1 cellular context compared by ENCODE assay signal in genomic region chr6:43951756-43952675, GRCh38.
A peak's percentile ranks its signal among the peaks of the same experiment; 100 is the strongest.
TF ChIP-seq lines count a peak whose summit lies in the region.

No MANE protein-coding gene starts in this region.

TF ChIP-seq in K562, 482 proteins besides CTCF, POLR2A, EP300 and RAD21 (continues in another document):
- TF ChIP-seq MEF2D (tag; conservative IDR thresholded peaks at IDR 0.05; ENCODE audit: low read depth) = peak; percentile 46; the same call in 1 of the 2 replicates
- TF ChIP-seq BRD9 (IDR thresholded peaks at IDR 0.05; ENCODE audit: low read depth, partially characterized antibody) = no peak
- 0 out of 2 replicates have a peak, but pooled peaks have one; percentile 9 for TF ChIP-seq RHOXF2B (CRISPR knock-in tag; conservative IDR thresholded peaks at IDR 0.05)
- 0 out of 2 replicates have a peak, but pooled peaks have one; percentile 6 for TF ChIP-seq GABPB1 (CRISPR knock-in tag; IDR thresholded peaks at IDR 0.05)
- TF ChIP-seq ZNF24 (IDR thresholded peaks at IDR 0.05) = peak; percentile 93
- TF ChIP-seq EGR1 (conservative IDR thresholded peaks at IDR 0.05) = no peak
- 0 out of 4 replicates have a peak, but pooled peaks of 1 of the 2 experiments have one; percentile 9 for TF ChIP-seq TEAD1 (CRISPR knock-in tag; IDR thresholded peaks at IDR 0.05)
- TF ChIP-seq STAT6 (CRISPR knock-in tag; IDR thresholded peaks at IDR 0.05) = no peak
- peak; percentile 3 for TF ChIP-seq CTCFL (IDR thresholded peaks at IDR 0.05; ENCODE audit: borderline replicate concordance, insufficient read depth, low read depth, low read length, poor library complexity, severe bottlenecking)
- no peak for TF ChIP-seq GMEB1 (CRISPR knock-in tag; IDR thresholded peaks at IDR 0.05)
- no peak for TF ChIP-seq NFIC (IDR thresholded peaks at IDR 0.05)
- TF ChIP-seq AFF4 (CRISPR knock-in tag; IDR thresholded peaks at IDR 0.05) = 0 out of 2 replicates have a peak, but pooled peaks have one; percentile 56
- TF ChIP-seq CBX3 (IDR thresholded peaks at IDR 0.05; ENCODE audit: borderline replicate concordance in 1 of 2, low read length in 2 of 2) = 0 out of 3 replicates have a peak, but pooled peaks of 1 of the 2 experiments have one; percentile 7
- TF ChIP-seq CEBPG (CRISPR knock-in tag; IDR thresholded peaks at IDR 0.05) = no peak
- TF ChIP-seq CEBPG (tag; conservative IDR thresholded peaks at IDR 0.05 in 1 of 2, IDR thresholded peaks at IDR 0.05 in 1 of 2) = peak in 1 of 2 experiments; percentile 54; a peak in 2 of 4 replicates
- no peak for TF ChIP-seq ZNF318 (IDR thresholded peaks at IDR 0.05; ENCODE audit: borderline replicate concordance in 1 of 2, low read depth in 1 of 2)
- TF ChIP-seq VEZF1 (CRISPR knock-in tag; IDR thresholded peaks at IDR 0.05) = peak; percentile 59
- no peak for TF ChIP-seq NR2F6 (CRISPR knock-in tag; IDR thresholded peaks at IDR 0.05)
- 0 out of 2 replicates have a peak, but pooled peaks have one; percentile 25 for TF ChIP-seq ZNF165 (CRISPR knock-in tag; IDR thresholded peaks at IDR 0.05; ENCODE audit: borderline replicate concordance)
- no peak for TF ChIP-seq CEBPZ (IDR thresholded peaks at IDR 0.05; ENCODE audit: borderline replicate concordance, low read depth, low read length)
- 0 out of 2 replicates have a peak, but pooled peaks have one; percentile 22 for TF ChIP-seq MBD1 (CRISPR knock-in tag; IDR thresholded peaks at IDR 0.05)
